Comparison of ENCODE assay signal across 1 cellular context in the genomic region with DNA sequence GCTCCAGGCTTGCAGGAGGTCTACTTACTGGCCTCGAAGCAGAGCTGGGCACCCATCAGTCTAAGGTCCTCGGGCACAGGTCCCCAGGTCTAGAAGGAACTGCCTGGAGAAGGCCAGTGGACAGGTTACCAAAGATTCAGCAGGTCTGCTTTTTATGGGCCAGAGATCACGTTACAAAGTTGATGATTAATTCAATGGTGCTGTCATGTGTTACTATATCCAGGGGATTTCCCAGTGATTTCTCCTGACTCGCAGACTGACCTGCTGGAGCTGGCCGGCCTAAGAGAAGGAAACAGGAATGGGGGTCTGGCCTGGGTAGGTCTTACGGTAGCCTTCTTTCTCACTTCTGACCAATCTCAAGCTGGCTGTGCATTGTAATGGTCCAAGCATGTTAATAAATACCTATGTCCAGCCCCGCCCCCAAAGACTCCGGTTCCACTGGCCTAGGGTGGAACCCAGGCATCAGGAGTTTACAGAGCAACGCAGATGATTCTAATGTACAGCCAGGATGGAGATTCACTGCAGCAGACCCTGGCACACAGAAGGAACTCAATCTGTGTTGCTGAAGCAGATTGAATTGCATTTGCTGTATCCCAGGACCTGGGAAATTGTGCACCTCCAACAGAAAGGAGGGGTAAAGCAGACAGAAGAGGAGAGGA.
TF ChIP-seq lines count a peak whose summit lies in the region.

A gene with protein sequence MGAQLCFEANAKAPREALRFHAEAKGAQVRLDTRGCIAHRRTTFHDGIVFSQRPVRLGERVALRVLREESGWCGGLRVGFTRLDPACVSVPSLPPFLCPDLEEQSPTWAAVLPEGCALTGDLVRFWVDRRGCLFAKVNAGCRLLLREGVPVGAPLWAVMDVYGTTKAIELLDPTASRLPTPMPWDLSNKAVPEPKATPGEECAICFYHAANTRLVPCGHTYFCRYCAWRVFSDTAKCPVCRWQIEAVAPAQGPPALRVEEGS (minus strand): TSS at position 127 of the 659 bp plus-strand sequence. CDS start 71 bp downstream, at position 56.

TF ChIP-seq in HCT116, 20 proteins besides CTCF, POLR2A, EP300 and RAD21:
- TF ChIP-seq EGR1 (IDR thresholded peaks at IDR 0.05; ENCODE audit: low read depth) (no peak), CBX3 (IDR thresholded peaks at IDR 0.05; ENCODE audit: low read depth) (0 out of 2 replicates have a peak, but pooled peaks have one; percentile 7)
- TF ChIP-seq, protein P1, sequence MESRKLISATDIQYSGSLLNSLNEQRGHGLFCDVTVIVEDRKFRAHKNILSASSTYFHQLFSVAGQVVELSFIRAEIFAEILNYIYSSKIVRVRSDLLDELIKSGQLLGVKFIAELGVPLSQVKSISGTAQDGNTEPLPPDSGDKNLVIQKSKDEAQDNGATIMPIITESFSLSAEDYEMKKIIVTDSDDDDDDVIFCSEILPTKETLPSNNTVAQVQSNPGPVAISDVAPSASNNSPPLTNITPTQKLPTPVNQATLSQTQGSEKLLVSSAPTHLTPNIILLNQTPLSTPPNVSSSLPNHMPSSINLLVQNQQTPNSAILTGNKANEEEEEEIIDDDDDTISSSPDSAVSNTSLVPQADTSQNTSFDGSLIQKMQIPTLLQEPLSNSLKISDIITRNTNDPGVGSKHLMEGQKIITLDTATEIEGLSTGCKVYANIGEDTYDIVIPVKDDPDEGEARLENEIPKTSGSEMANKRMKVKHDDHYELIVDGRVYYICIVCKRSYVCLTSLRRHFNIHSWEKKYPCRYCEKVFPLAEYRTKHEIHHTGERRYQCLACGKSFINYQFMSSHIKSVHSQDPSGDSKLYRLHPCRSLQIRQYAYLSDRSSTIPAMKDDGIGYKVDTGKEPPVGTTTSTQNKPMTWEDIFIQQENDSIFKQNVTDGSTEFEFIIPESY (IDR thresholded peaks at IDR 0.05; ENCODE audit: extremely low read depth, insufficient replicate concordance, low read length): no peak
- TF ChIP-seq, protein P2, sequence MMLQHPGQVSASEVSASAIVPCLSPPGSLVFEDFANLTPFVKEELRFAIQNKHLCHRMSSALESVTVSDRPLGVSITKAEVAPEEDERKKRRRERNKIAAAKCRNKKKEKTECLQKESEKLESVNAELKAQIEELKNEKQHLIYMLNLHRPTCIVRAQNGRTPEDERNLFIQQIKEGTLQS (IDR thresholded peaks at IDR 0.05): no peak
TF ChIP-seq in HCT116: peak in this region for 1.
